In genomic region chr21:39048064-39048463, GRCh38 we compare ENCODE assay signal across 11 cellular contexts.
A peak's percentile ranks its signal among the peaks of the same experiment; 100 is the strongest.
DNase-seq lines count a peak whose midpoint lies in the region; ATAC-seq and TF ChIP-seq lines count a peak whose summit lies in the region.
"Had no signal": no experiment of that assay in that cellular context is flagged by ENCODE, and none has a peak within 500 bp of the region (broad histone marks: within the 10 kb centered on the region; RNA-seq: fewer than 3 reads in every experiment).

No MANE protein-coding gene starts in this region.

- H3K27me3 Mint-ChIP-seq in GM23338 (ENCODE audit: insufficient read depth, low read depth, poor library complexity): no peaks in the 10 kb centered on the region
- peaks cover under 1 to 34% of the 10 kb centered on the region in 2 donors for H3K27me3 Mint-ChIP-seq in effector memory CD8-positive, alpha-beta T cell

- H3K4me2 ChIP-seq in GM23338: no peak overlapping the region

- H3K27ac Mint-ChIP-seq in GM23338: no peak overlapping the region
- no peak overlapping the region for H3K27ac Mint-ChIP-seq in effector memory CD8-positive, alpha-beta T cell

- no peak overlapping the region for H3K4me3 ChIP-seq in GM23338
- no peak overlapping the region for H3K4me3 ChIP-seq in epithelial cell of esophagus (ENCODE audit: low read length)
- H3K4me3 ChIP-seq in mesodermal cell (ENCODE audit: extremely low read depth, insufficient read depth, low read length, poor library complexity, severe bottlenecking): no peak overlapping the region
- H3K4me3 ChIP-seq in gastrocnemius medialis: no peak overlapping the region
- H3K4me3 ChIP-seq: thyroid gland had no signal

- intact Hi-C loops in gastrocnemius medialis (cut with DNase I; ENCODE audit: low total_unique reads): no loop called here

- WGBS in mesodermal cell (ENCODE audit: insufficient coverage in 2 of 2), 2 experiments: 18 to 21% methylated on average over 3 to 5 of the region's 6 CpGs

- no peak overlapping the region for H2AFZ ChIP-seq in GM23338

- in situ Hi-C loops in gastrocnemius medialis (cut with MboI; ENCODE audit: low sequenced_read_pairs in 4 of 4): no loop called here

- H3K27ac ChIP-seq in GM23338 (ENCODE audit: low read depth): no peak overlapping the region
- H3K27ac ChIP-seq in mesodermal cell (ENCODE audit: low read depth, low read length, severe bottlenecking): peak overlapping the region; percentile 37
- H3K27ac ChIP-seq in gastrocnemius medialis: no peak overlapping the region
- H3K27ac ChIP-seq: thyroid gland had no signal

- no peaks in the 10 kb centered on the region for H3K36me3 ChIP-seq in GM23338 (ENCODE audit: insufficient read depth)
- no peaks in the 10 kb centered on the region for H3K36me3 ChIP-seq in mesodermal cell (ENCODE audit: control insufficient read depth, insufficient read depth, low read length)
- no peaks in the 10 kb centered on the region for H3K36me3 ChIP-seq in gastrocnemius medialis
- H3K36me3 ChIP-seq: thyroid gland had no signal

- no peak for TF ChIP-seq POLR2A in gastrocnemius medialis (IDR thresholded peaks at IDR 0.05)

- H3K36me3 Mint-ChIP-seq in GM23338 (ENCODE audit: low read depth): no peaks in the 10 kb centered on the region
- no peaks in the 10 kb centered on the region for H3K36me3 Mint-ChIP-seq in effector memory CD8-positive, alpha-beta T cell (ENCODE audit: insufficient read depth)

- H3K27me3 ChIP-seq in GM23338 (ENCODE audit: insufficient read depth): no peaks in the 10 kb centered on the region
- H3K27me3 ChIP-seq in gastrocnemius medialis: no peaks in the 10 kb centered on the region
- H3K27me3 ChIP-seq: thyroid gland had no signal

- H4K20me1 ChIP-seq in GM23338 (replicated peaks; ENCODE audit: insufficient read depth): no peaks in the 10 kb centered on the region

- no peak for TF ChIP-seq CTCF in GM23338 (conservative IDR thresholded peaks at IDR 0.05; ENCODE audit: low read depth in 2 of 2)
- no peak for TF ChIP-seq CTCF in epithelial cell of esophagus (IDR thresholded peaks at IDR 0.05; ENCODE audit: insufficient read depth, low read depth, low read length, missing control alignments)
- TF ChIP-seq CTCF in gastrocnemius medialis (IDR thresholded peaks at IDR 0.05 in 4 of 5, conservative IDR thresholded peaks at IDR 0.05 in 1 of 5): no peak

- H3K79me2 ChIP-seq in GM23338 (replicated peaks; ENCODE audit: insufficient read depth): no peaks in the 10 kb centered on the region

- ATAC-seq in GM23338 (peak; percentile 100), gastrocnemius medialis (no peak)
- ATAC-seq in effector memory CD8-positive, alpha-beta T cell (replicated peaks): no peak

- DNase-seq in GM23338 (ENCODE audit: low spot score) (peak; percentile 93), NCI-H69 (lab: John Stamatoyannopoulos, UW) (peak; percentile 37), epithelial cell of esophagus (ENCODE audit: low read depth) (peak; percentile 99), gastrocnemius medialis (no peak), cerebellum (ENCODE audit: low spot score) (no peak)
- no peak for DNase-seq in effector memory CD8-positive, alpha-beta T cell
- DNase-seq in stimulated activated CD4-positive, alpha-beta T cell treated with anti-CD3 and anti-CD28 coated beads, Interleukin-4, amount 100 ng/mL, for 4 hours: no peak
- DNase-seq: kidney, NCI-H510A had no signal

- H3K9me3 Mint-ChIP-seq in GM23338: no peaks in the 10 kb centered on the region
- no peaks in the 10 kb centered on the region for H3K9me3 Mint-ChIP-seq in effector memory CD8-positive, alpha-beta T cell

- no peaks in the 10 kb centered on the region for H3F3A ChIP-seq in GM23338 (replicated peaks; ENCODE audit: low read depth)

- H3K4me3 Mint-ChIP-seq in GM23338: no peak overlapping the region
- H3K4me3 Mint-ChIP-seq in effector memory CD8-positive, alpha-beta T cell: no peak overlapping the region

- H3K9me3 ChIP-seq in mesodermal cell (ENCODE audit: control insufficient read depth, low read length) (no peaks in the 10 kb centered on the region), gastrocnemius medialis (no peaks in the 10 kb centered on the region)
- H3K9me3 ChIP-seq: thyroid gland had no signal

- peaks cover 9% of the 10 kb centered on the region; the same call in 2 of the 3 replicates for H3K4me1 Mint-ChIP-seq in GM23338
- H3K4me1 Mint-ChIP-seq in effector memory CD8-positive, alpha-beta T cell (ENCODE audit: low read depth in 2 of 2): peaks cover 0 to 2% of the 10 kb centered on the region in 2 donors

- H3K9me2 ChIP-seq in GM23338 (ENCODE audit: insufficient read depth): peaks cover 4% of the 10 kb centered on the region; the same call in 1 of the 2 replicates

- H3K4me1 ChIP-seq in GM23338 (ENCODE audit: insufficient read depth): peaks cover 4% of the 10 kb centered on the region; the same call in 1 of the 2 replicates
- H3K4me1 ChIP-seq in mesodermal cell (ENCODE audit: control insufficient read depth, insufficient read depth, low read length, poor library complexity, severe bottlenecking): peaks cover 8% of the 10 kb centered on the region
- peaks cover 3 to 6% of the 10 kb centered on the region in 2 donors for H3K4me1 ChIP-seq in gastrocnemius medialis
- H3K4me1 ChIP-seq: thyroid gland had no signal

TF ChIP-seq in GM23338, 12 proteins besides CTCF, POLR2A, EP300 and RAD21:
- TF ChIP-seq JUNB (IDR thresholded peaks at IDR 0.05; ENCODE audit: unreplicated experiment): no peak
- TF ChIP-seq STAT1 (IDR thresholded peaks at IDR 0.05; ENCODE audit: unreplicated experiment): no peak
- no peak for TF ChIP-seq NANOG (IDR thresholded peaks at IDR 0.05; ENCODE audit: borderline replicate concordance)
- no peak for TF ChIP-seq ZNF114 (CRISPR knock-in tag; IDR thresholded peaks at IDR 0.05)
- no peak for TF ChIP-seq ZNF462 (CRISPR knock-in tag; IDR thresholded peaks at IDR 0.05)
TF ChIP-seq in GM23338: peak in this region for 0.

Comparison
In these comparisons a context has a peak if more than half of its experiments do, and no peak if none do; other contexts are left out.
1. DNase-seq: peak in GM23338 (single experiment), NCI-H69 (single experiment) and epithelial cell of esophagus (single experiment); none in effector memory CD8-positive, alpha-beta T cell (0 of 3), gastrocnemius medialis (0 of 2), cerebellum (single experiment) and stimulated activated CD4-positive, alpha-beta T cell treated with anti-CD3 and anti-CD28 coated beads, Interleukin-4, amount 100 ng/mL, for 4 hours (0 of 2).